8 cellular contexts compared by ENCODE assay signal in genomic region chrX:48936429-48937064, GRCh38. TPM values are rescaled to one million over a fixed set of nuclear protein-coding genes. Genes with fewer than 3 reads are reported as not detected.
A peak's percentile ranks its signal among the peaks of the same experiment; 100 is the strongest.
DNase-seq lines count a peak whose midpoint lies in the region; ATAC-seq and TF ChIP-seq lines count a peak whose summit lies in the region.

No MANE protein-coding gene starts in this region.

- peaks cover 0 to 69% (median 8%) of the 10 kb centered on the region in 12 donors for H3K4me1 ChIP-seq in heart left ventricle

- no peaks in the 10 kb centered on the region for H3K9me3 Mint-ChIP-seq in activated CD4-positive, alpha-beta memory T cell treated with anti-CD3 and anti-CD28 coated beads, Interleukin-2, amount 10 ng/mL, durations not matched to agents 7 days and 5 days
- peaks cover 0 to 6% (median 0%) of the 10 kb centered on the region in 9 donors for H3K9me3 Mint-ChIP-seq in naive thymus-derived CD8-positive, alpha-beta T cell

- H3K9me3 ChIP-seq in heart left ventricle = peaks cover 0 to 8% (median 0%) of the 10 kb centered on the region in 12 donors

- H3K4me1 Mint-ChIP-seq in activated CD4-positive, alpha-beta memory T cell treated with anti-CD3 and anti-CD28 coated beads, Interleukin-2, amount 10 ng/mL, durations not matched to agents 7 days and 5 days = peaks cover 80% of the 10 kb centered on the region
- H3K4me1 Mint-ChIP-seq in naive thymus-derived CD8-positive, alpha-beta T cell = peaks cover 29 to 79% (median 73%) of the 10 kb centered on the region in 4 donors

- no peaks in the 10 kb centered on the region for H3K27me3 Mint-ChIP-seq in activated CD4-positive, alpha-beta memory T cell treated with anti-CD3 and anti-CD28 coated beads, Interleukin-2, amount 10 ng/mL, durations not matched to agents 7 days and 5 days
- no peaks in the 10 kb centered on the region for H3K27me3 Mint-ChIP-seq in naive thymus-derived CD8-positive, alpha-beta T cell

- 86 to 93% (median 90%) methylated on average over 8 of the region's 8 CpGs for WGBS in heart left ventricle, 4 donors

- no peaks in the 10 kb centered on the region for H3K27me3 ChIP-seq in heart left ventricle

- no peak for TF ChIP-seq POLR2A in heart left ventricle (IDR thresholded peaks at IDR 0.05)

- peak overlapping the region; percentile 99 for H3K27ac Mint-ChIP-seq in activated CD4-positive, alpha-beta memory T cell treated with anti-CD3 and anti-CD28 coated beads, Interleukin-2, amount 10 ng/mL, durations not matched to agents 7 days and 5 days
- H3K27ac Mint-ChIP-seq in naive thymus-derived CD8-positive, alpha-beta T cell = peak overlapping the region; percentile 96 to 99 (median 99)

- DNase-seq in activated CD4-positive, alpha-beta memory T cell treated with anti-CD3 and anti-CD28 coated beads, Interleukin-2, amount 10 ng/mL, durations not matched to agents 7 days and 5 days = no peak
- DNase-seq in naive thymus-derived CD8-positive, alpha-beta T cell = peak in 1 of 10 donors; percentile 21
- DNase-seq in COLO668 (lab: John Stamatoyannopoulos, UW; ENCODE audit: unreplicated experiment) (no peak), heart left ventricle (no peak)
- DNase-seq in effector CD4-positive, alpha-beta T cell = no peak

- POLR2A ChIA-PET in activated CD4-positive, alpha-beta memory T cell treated with anti-CD3 and anti-CD28 coated beads, Interleukin-2, amount 10 ng/mL, durations not matched to agents 7 days and 5 days (lab: Charles Lee) = interaction anchor here (0.8 to 12.8 kb wide), 10 partner anchors 11 to 337 kb away, joined by 3 to 415 read pairs (median 6); partner anchors contain the start of genes HDAC6, OTUD5, PIM2 and PQBP1
- POLR2A ChIA-PET in naive thymus-derived CD8-positive, alpha-beta T cell (lab: Charles Lee) = interaction anchor here (0.6 to 13.3 kb wide), 10 partner anchors 8 to 270 kb away, joined by 3 to 276 read pairs (median 8); partner anchors contain the start of genes OTUD5, PIM2, PQBP1 and SLC35A2

- H3K4me3 Mint-ChIP-seq in activated CD4-positive, alpha-beta memory T cell treated with anti-CD3 and anti-CD28 coated beads, Interleukin-2, amount 10 ng/mL, durations not matched to agents 7 days and 5 days = peak overlapping the region; percentile 70
- H3K4me3 Mint-ChIP-seq in naive thymus-derived CD8-positive, alpha-beta T cell = peak overlapping the region; percentile 78 to 92 (median 87)

- ATAC-seq in GM18502 (IDR thresholded peaks at IDR 0.05; ENCODE audit: poor library complexity, unreplicated experiment) = peak; percentile 7
- ATAC-seq in HG02763 (IDR thresholded peaks at IDR 0.05; ENCODE audit: unreplicated experiment) = peak; percentile 1
- no peak for ATAC-seq in naive thymus-derived CD8-positive, alpha-beta T cell
- ATAC-seq in GM18498 (IDR thresholded peaks at IDR 0.05; ENCODE audit: unreplicated experiment) = no peak
- ATAC-seq in heart left ventricle = no peak

- peak overlapping the region in 5 of 12 donors; percentile 3 to 82 (median 30) for H3K27ac ChIP-seq in heart left ventricle

- H3K36me3 Mint-ChIP-seq in activated CD4-positive, alpha-beta memory T cell treated with anti-CD3 and anti-CD28 coated beads, Interleukin-2, amount 10 ng/mL, durations not matched to agents 7 days and 5 days (ENCODE audit: low read depth) = peaks cover 48% of the 10 kb centered on the region
- peaks cover 5 to 29% (median 20%) of the 10 kb centered on the region in 3 donors for H3K36me3 Mint-ChIP-seq in naive thymus-derived CD8-positive, alpha-beta T cell

- H3K4me3 ChIP-seq in heart left ventricle = no peak overlapping the region

- H3K36me3 ChIP-seq in heart left ventricle = peaks cover 0 to 40% (median 16%) of the 10 kb centered on the region in 9 donors

- no peak for TF ChIP-seq CTCF in heart left ventricle (IDR thresholded peaks at IDR 0.05)

- intact Hi-C loops in heart left ventricle (cut with DNase I) = no loop called here

- CTCF ChIA-PET in activated CD4-positive, alpha-beta memory T cell treated with anti-CD3 and anti-CD28 coated beads, Interleukin-2, amount 10 ng/mL, durations not matched to agents 7 days and 5 days (lab: Charles Lee) = interaction anchor here (0.6 to 2.5 kb wide), 14 partner anchors 9 to 1518 kb away, joined by 3 to 14 read pairs (median 6); partner anchors contain the start of genes PQBP1, SLC35A2 and TIMM17B

RNA-seq across cellular contexts. Expression of gene PIM2, which starts 17.7 kb away (rescaled TPM):
- total RNA-seq in activated CD4-positive, alpha-beta memory T cell treated with anti-CD3 and anti-CD28 coated beads, Interleukin-2, amount 10 ng/mL, durations not matched to agents 7 days and 5 days = 100 to 1,000 TPM; 354 to 359 TPM
- total RNA-seq in naive thymus-derived CD8-positive, alpha-beta T cell = 100 to 1,000 TPM; 126 to 132 TPM
- 100 to 1,000 TPM; 170 to 331 (median 313) TPM for polyA plus RNA-seq in naive thymus-derived CD8-positive, alpha-beta T cell
- 10 to 100 TPM in 2 of 9 donors, 1 to 10 TPM in 7; 2.3 to 13.3 (median 3.5) TPM for total RNA-seq in heart left ventricle
- polyA plus RNA-seq in heart left ventricle = 1 to 10 TPM; 2.0 to 5.4 TPM

RNA-seq across cellular contexts. Expression of gene OTUD5, which starts 20.9 kb away (rescaled TPM):
- 10 to 100 TPM; 63.2 to 63.7 TPM for total RNA-seq in activated CD4-positive, alpha-beta memory T cell treated with anti-CD3 and anti-CD28 coated beads, Interleukin-2, amount 10 ng/mL, durations not matched to agents 7 days and 5 days
- 10 to 100 TPM; 98.7 to 99.4 TPM for total RNA-seq in naive thymus-derived CD8-positive, alpha-beta T cell
- polyA plus RNA-seq in naive thymus-derived CD8-positive, alpha-beta T cell = 10 to 100 TPM; 23.7 to 48.4 (median 24.3) TPM
- 10 to 100 TPM; 17.6 to 31.1 (median 24.6) TPM for total RNA-seq in heart left ventricle
- 10 to 100 TPM; 17.2 to 32.7 TPM for polyA plus RNA-seq in heart left ventricle

RNA-seq across cellular contexts. Expression of gene SLC35A2, which starts 25.1 kb away (rescaled TPM):
- total RNA-seq in activated CD4-positive, alpha-beta memory T cell treated with anti-CD3 and anti-CD28 coated beads, Interleukin-2, amount 10 ng/mL, durations not matched to agents 7 days and 5 days = 10 to 100 TPM; 17.9 to 18.3 TPM
- 10 to 100 TPM; 11.4 to 12.7 TPM for total RNA-seq in naive thymus-derived CD8-positive, alpha-beta T cell
- polyA plus RNA-seq in naive thymus-derived CD8-positive, alpha-beta T cell = 1 to 10 TPM; 6.8 to 8.1 (median 7.3) TPM
- total RNA-seq in heart left ventricle = 10 to 100 TPM; 10.5 to 23.3 (median 14.4) TPM
- polyA plus RNA-seq in heart left ventricle = 10 to 100 TPM in 1 of 2 donors, 1 to 10 TPM in 1; 6.1 to 28.5 TPM

RNA-seq across cellular contexts. Expression of gene KCND1, which starts 35.1 kb away (rescaled TPM):
- total RNA-seq in activated CD4-positive, alpha-beta memory T cell treated with anti-CD3 and anti-CD28 coated beads, Interleukin-2, amount 10 ng/mL, durations not matched to agents 7 days and 5 days = 1 to 10 TPM; 4.9 TPM
- 1 to 10 TPM; 1.6 to 1.7 TPM for total RNA-seq in naive thymus-derived CD8-positive, alpha-beta T cell
- polyA plus RNA-seq in naive thymus-derived CD8-positive, alpha-beta T cell = under 1 TPM in 2 of 3 donors, not detected in 1; 0.06 to 0.08 TPM
- total RNA-seq in heart left ventricle = 1 to 10 TPM in 3 of 9 donors, under 1 TPM in 6; 0.09 to 1.5 (median 0.50) TPM
- polyA plus RNA-seq in heart left ventricle = under 1 TPM; 0.19 to 0.29 TPM

RNA-seq across cellular contexts. Expression of gene PQBP1, which starts 38.8 kb away (rescaled TPM):
- total RNA-seq in activated CD4-positive, alpha-beta memory T cell treated with anti-CD3 and anti-CD28 coated beads, Interleukin-2, amount 10 ng/mL, durations not matched to agents 7 days and 5 days = 10 to 100 TPM; 78.5 to 79.6 TPM
- 10 to 100 TPM; 66.4 to 68.8 TPM for total RNA-seq in naive thymus-derived CD8-positive, alpha-beta T cell
- polyA plus RNA-seq in naive thymus-derived CD8-positive, alpha-beta T cell = 100 to 1,000 TPM in 1 of 3 donors, 10 to 100 TPM in 2; 92.7 to 114 (median 94.5) TPM
- total RNA-seq in heart left ventricle = 10 to 100 TPM; 45.3 to 67.0 (median 52.9) TPM
- 10 to 100 TPM; 88.0 to 99.0 TPM for polyA plus RNA-seq in heart left ventricle

Comparison
In these comparisons a context has a peak if more than half of its experiments do, and no peak if none do; other contexts are left out.
1. ATAC-seq: peak in GM18502 (single experiment) and HG02763 (single experiment); none in naive thymus-derived CD8-positive, alpha-beta T cell (0 of 2), GM18498 (single experiment) and heart left ventricle (0 of 4).
2. RNA of gene PIM2, which starts 17.7 kb away (total RNA-seq): 354 to 359 TPM in activated CD4-positive, alpha-beta memory T cell treated with anti-CD3 and anti-CD28 coated beads, Interleukin-2, amount 10 ng/mL, durations not matched to agents 7 days and 5 days and 126 to 132 TPM in naive thymus-derived CD8-positive, alpha-beta T cell; 2.3 to 13.3 TPM in heart left ventricle; every median in the first group is over 4 times any median in the second.